In the genomic region with DNA sequence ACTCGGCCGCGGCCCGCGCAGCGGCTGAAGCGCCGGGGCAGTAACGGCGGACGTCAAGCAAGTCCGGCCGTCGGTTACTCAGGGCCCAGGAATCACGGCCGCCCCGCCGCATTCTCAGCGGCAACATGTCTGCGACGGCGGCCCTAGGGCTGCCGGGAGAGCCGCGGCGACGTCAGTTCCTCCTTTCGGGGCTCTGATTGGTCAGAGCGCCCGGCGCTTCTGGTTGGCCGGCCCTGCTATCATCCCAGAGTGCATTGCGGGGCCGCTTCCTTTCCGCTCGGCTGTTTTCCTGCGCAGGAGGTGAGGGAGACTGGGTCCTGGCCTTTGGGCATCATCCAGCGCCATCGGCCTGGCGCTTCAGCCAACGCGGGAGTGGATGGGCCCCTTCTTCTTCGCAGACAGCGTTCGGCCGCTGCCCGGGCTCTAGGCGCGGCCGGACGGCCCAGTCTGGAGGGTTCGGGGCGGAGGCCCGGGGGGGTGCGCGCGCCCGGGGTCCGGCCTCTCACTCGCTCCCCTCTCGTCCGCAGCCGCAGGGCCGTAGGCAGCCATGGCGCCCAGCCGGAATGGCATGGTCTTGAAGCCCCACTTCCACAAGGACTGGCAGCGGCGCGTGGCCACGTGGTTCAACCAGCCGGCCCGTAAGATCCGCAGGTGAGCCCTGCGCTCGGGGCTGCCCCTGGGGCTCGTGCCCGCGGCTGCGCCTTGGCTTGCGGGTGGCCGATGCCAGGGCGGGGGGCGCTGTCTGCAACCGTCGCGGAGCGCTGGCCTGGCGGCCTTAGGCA, we compare ENCODE assay signal across 8 cellular contexts. TPM values are rescaled to one million over a fixed set of nuclear protein-coding genes. Genes with fewer than 3 reads are reported as not detected.
DNase-seq lines count a peak whose midpoint lies in the region; ATAC-seq and TF ChIP-seq lines count a peak whose summit lies in the region.

A gene (plus strand): TSS at position 270 of the 782 bp plus-strand sequence. CDS start 278 bp downstream, at position 548.

- peak within 1 kb of the TSS; percentile 94 for H3K9ac ChIP-seq in liver (ENCODE audit: low read depth in 1 of 2, low read length in 2 of 2)

- H3K4me3 ChIP-seq in liver (ENCODE audit: low read depth in 1 of 3, low read length in 3 of 3): peak within 1 kb of the TSS; percentile 70 to 90 (median 87)

- intact Hi-C loops in CD14-positive monocyte (cut with micrococcal nuclease): loop anchor here in 1 of 2 donors (5.0 kb wide), 2 partner anchors 162 to 312 kb away; a partner anchor contains a TSS
- intact Hi-C loops in activated CD4-positive, alpha-beta memory T cell treated with anti-CD3 and anti-CD28 coated beads for 36 hours (cut with micrococcal nuclease): loop anchor here (1.0 to 5.0 kb wide), 5 partner anchors 53 to 320 kb away; a partner anchor contains a TSS

- POLR2A ChIA-PET in activated CD4-positive, alpha-beta memory T cell treated with anti-CD3 and anti-CD28 coated beads for 36 hours (lab: Charles Lee): interaction anchor here (1.2 kb wide), 1 partner anchor 11 kb away, joined by 5 read pairs; no protein-coding TSS in a partner anchor

- H3K9me3 ChIP-seq in liver (ENCODE audit: control insufficient read depth in 4 of 4, low read length in 3 of 4): no peaks in the 10 kb centered on the region

- peaks cover 50 to 56% of the 10 kb centered on the region in 2 donors for H3K36me3 Mint-ChIP-seq in CD14-positive monocyte
- H3K36me3 Mint-ChIP-seq in activated CD4-positive, alpha-beta memory T cell treated with anti-CD3 and anti-CD28 coated beads for 36 hours: peaks cover 46% of the 10 kb centered on the region

- no peaks in the 10 kb centered on the region for H3K27me3 ChIP-seq in liver (ENCODE audit: control insufficient read depth in 4 of 4, insufficient read depth in 4 of 4, low read length in 3 of 4)

- H3K4me3 Mint-ChIP-seq in CD14-positive monocyte: peak within 1 kb of the TSS; percentile 92 to 98
- H3K4me3 Mint-ChIP-seq in activated CD4-positive, alpha-beta memory T cell treated with anti-CD3 and anti-CD28 coated beads for 36 hours: peak within 1 kb of the TSS; percentile 93

- no peak for TF ChIP-seq CTCF in CD14-positive monocyte (IDR thresholded peaks at IDR 0.05)
- no peak for TF ChIP-seq CTCF in liver (IDR thresholded peaks at IDR 0.05; ENCODE audit: low read depth, low read length, missing input control)

- peaks cover 1 to 3% (median 1%) of the 10 kb centered on the region in 3 donors for H3K27me3 Mint-ChIP-seq in CD14-positive monocyte (ENCODE audit: low read depth in 3 of 3)
- H3K27me3 Mint-ChIP-seq in activated CD4-positive, alpha-beta memory T cell treated with anti-CD3 and anti-CD28 coated beads for 36 hours: no peaks in the 10 kb centered on the region

- peaks cover 8 to 31% (median 30%) of the 10 kb centered on the region in 4 donors for H3K36me3 ChIP-seq in liver (ENCODE audit: control insufficient read depth in 4 of 4, insufficient read depth in 3 of 4, low read depth in 1 of 4, low read length in 3 of 4)

- TF ChIP-seq RAD21 in liver (IDR thresholded peaks at IDR 0.05): no peak

- H3K27ac ChIP-seq in liver (ENCODE audit: low read depth in 1 of 2, low read length in 2 of 2): peak within 1 kb of the TSS; percentile 94 to 97

- peaks cover 13 to 49% (median 31%) of the 10 kb centered on the region in 4 donors for H3K4me1 ChIP-seq in liver (ENCODE audit: control insufficient read depth in 4 of 4, insufficient read depth in 4 of 4, low read length in 3 of 4)

- no peaks in the 10 kb centered on the region for H3K9me3 Mint-ChIP-seq in CD14-positive monocyte
- H3K9me3 Mint-ChIP-seq in activated CD4-positive, alpha-beta memory T cell treated with anti-CD3 and anti-CD28 coated beads for 36 hours: no peaks in the 10 kb centered on the region

- peak within 1 kb of the TSS; percentile 95 to 99 (median 98) for H3K27ac Mint-ChIP-seq in CD14-positive monocyte
- peak within 1 kb of the TSS; percentile 91 for H3K27ac Mint-ChIP-seq in activated CD4-positive, alpha-beta memory T cell treated with anti-CD3 and anti-CD28 coated beads for 36 hours

- CTCF ChIA-PET in activated CD4-positive, alpha-beta memory T cell treated with anti-CD3 and anti-CD28 coated beads for 36 hours (lab: Charles Lee): interaction anchor here (1.0 to 1.5 kb wide), 2 partner anchors 247 to 823 kb away, joined by 3 read pairs; no protein-coding TSS in a partner anchor

- WGBS in liver: under 1% methylated on average over 88 of the region's 88 CpGs

- H3K4me1 Mint-ChIP-seq in CD14-positive monocyte: peaks cover 66% of the 10 kb centered on the region
- peaks cover 49% of the 10 kb centered on the region for H3K4me1 Mint-ChIP-seq in activated CD4-positive, alpha-beta memory T cell treated with anti-CD3 and anti-CD28 coated beads for 36 hours (ENCODE audit: low read depth)

- DNase-seq in CD14-positive monocyte (ENCODE audit: low spot score) (peak; percentile 92), NCI-H82 treated with DMSO at 0.1 percent for 48 hours (lab: John Stamatoyannopoulos, UW; ENCODE audit: unreplicated experiment) (peak; percentile 77), dermis microvascular lymphatic vessel endothelial cell (ENCODE audit: low read depth in 2 of 2) (peak; percentile 89 to 97)
- DNase-seq in activated CD4-positive, alpha-beta memory T cell treated with anti-CD3 and anti-CD28 coated beads for 36 hours: peak; percentile 96
- peak; percentile 92 for DNase-seq in stimulated activated CD4-positive, alpha-beta T cell treated with anti-CD3 and anti-CD28 coated beads, Interleukin-4, amount 100 ng/mL, for 1 hour

- ATAC-seq in GM19395 (IDR thresholded peaks at IDR 0.05; ENCODE audit: unreplicated experiment) (peak; percentile 78), HG03571 (IDR thresholded peaks at IDR 0.05; ENCODE audit: unreplicated experiment) (peak; percentile 78)

TF ChIP-seq in liver, 16 proteins besides CTCF, POLR2A, EP300 and RAD21 (continues in another document):
- TF ChIP-seq, protein P1, sequence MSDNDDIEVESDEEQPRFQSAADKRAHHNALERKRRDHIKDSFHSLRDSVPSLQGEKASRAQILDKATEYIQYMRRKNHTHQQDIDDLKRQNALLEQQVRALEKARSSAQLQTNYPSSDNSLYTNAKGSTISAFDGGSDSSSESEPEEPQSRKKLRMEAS (IDR thresholded peaks at IDR 0.05): no peak
- no peak for TF ChIP-seq HNF4G (IDR thresholded peaks at IDR 0.05)
- no peak for TF ChIP-seq RXRA (IDR thresholded peaks at IDR 0.05)
- no peak for TF ChIP-seq NR2F2 (IDR thresholded peaks at IDR 0.05)
- TF ChIP-seq FOXA2 (IDR thresholded peaks at IDR 0.05): peak; percentile 15
- TF ChIP-seq FOXA1 (IDR thresholded peaks at IDR 0.05): peak; percentile 29
- peak; percentile 97 for TF ChIP-seq TAF1 (conservative IDR thresholded peaks at IDR 0.05)
- TF ChIP-seq HNF4A (conservative IDR thresholded peaks at IDR 0.05): no peak
- TF ChIP-seq JUND (IDR thresholded peaks at IDR 0.05): no peak
- TF ChIP-seq, protein P2, sequence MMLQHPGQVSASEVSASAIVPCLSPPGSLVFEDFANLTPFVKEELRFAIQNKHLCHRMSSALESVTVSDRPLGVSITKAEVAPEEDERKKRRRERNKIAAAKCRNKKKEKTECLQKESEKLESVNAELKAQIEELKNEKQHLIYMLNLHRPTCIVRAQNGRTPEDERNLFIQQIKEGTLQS (IDR thresholded peaks at IDR 0.05): no peak
- TF ChIP-seq, protein P3, sequence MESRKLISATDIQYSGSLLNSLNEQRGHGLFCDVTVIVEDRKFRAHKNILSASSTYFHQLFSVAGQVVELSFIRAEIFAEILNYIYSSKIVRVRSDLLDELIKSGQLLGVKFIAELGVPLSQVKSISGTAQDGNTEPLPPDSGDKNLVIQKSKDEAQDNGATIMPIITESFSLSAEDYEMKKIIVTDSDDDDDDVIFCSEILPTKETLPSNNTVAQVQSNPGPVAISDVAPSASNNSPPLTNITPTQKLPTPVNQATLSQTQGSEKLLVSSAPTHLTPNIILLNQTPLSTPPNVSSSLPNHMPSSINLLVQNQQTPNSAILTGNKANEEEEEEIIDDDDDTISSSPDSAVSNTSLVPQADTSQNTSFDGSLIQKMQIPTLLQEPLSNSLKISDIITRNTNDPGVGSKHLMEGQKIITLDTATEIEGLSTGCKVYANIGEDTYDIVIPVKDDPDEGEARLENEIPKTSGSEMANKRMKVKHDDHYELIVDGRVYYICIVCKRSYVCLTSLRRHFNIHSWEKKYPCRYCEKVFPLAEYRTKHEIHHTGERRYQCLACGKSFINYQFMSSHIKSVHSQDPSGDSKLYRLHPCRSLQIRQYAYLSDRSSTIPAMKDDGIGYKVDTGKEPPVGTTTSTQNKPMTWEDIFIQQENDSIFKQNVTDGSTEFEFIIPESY (IDR thresholded peaks at IDR 0.05): no peak
- peak in 1 of 2 donors; percentile 54 for TF ChIP-seq EGR1 (IDR thresholded peaks at IDR 0.05; ENCODE audit: low read depth in 2 of 2)
- peak in 1 of 2 donors; percentile 90 for TF ChIP-seq GABPA (IDR thresholded peaks at IDR 0.05 in 1 of 2, conservative IDR thresholded peaks at IDR 0.05 in 1 of 2)
- peak; percentile 65 for TF ChIP-seq SP1 (IDR thresholded peaks at IDR 0.05)

RNA-seq across cellular contexts. Expression of the gene that starts here (rescaled TPM):
- polyA plus RNA-seq in CD14-positive monocyte (1,000 to 10,000 TPM; 1,251 to 1,329 TPM), liver (1,000 to 10,000 TPM in 1 of 2 donors, 100 to 1,000 TPM in 1; 699 to 2,663 TPM)
- total RNA-seq in activated CD4-positive, alpha-beta memory T cell treated with anti-CD3 and anti-CD28 coated beads for 36 hours: 1,000 to 10,000 TPM; 3,430 to 3,468 TPM
- total RNA-seq in dermis microvascular lymphatic vessel endothelial cell (2,608 and 3,128 TPM in 2 replicates), liver (1,000 to 10,000 TPM; 1,021 to 2,122 TPM)

Comparison
In these comparisons a context has a peak if more than half of its experiments do, and no peak if none do; other contexts are left out.
1. Peak in every context shown above with its lines: DNase-seq, ATAC-seq, H3K4me3 ChIP-seq and H3K27ac ChIP-seq.